Comparison of ENCODE assay signal across 9 cellular contexts in genomic region chr4:52714597-52715254, GRCh38. TPM values are rescaled to one million over a fixed set of nuclear protein-coding genes. Genes with fewer than 3 reads are reported as not detected.
DNase-seq lines count a peak whose midpoint lies in the region; ATAC-seq and TF ChIP-seq lines count a peak whose summit lies in the region.
"Had no signal": no experiment of that assay in that cellular context is flagged by ENCODE, and none has a peak within 500 bp of the region (broad histone marks: within the 10 kb centered on the region; RNA-seq: fewer than 3 reads in every experiment).

No MANE protein-coding gene starts in this region.

- no peak for TF ChIP-seq CTCF in Calu3 (IDR thresholded peaks at IDR 0.05; ENCODE audit: unreplicated experiment)
- no peak for TF ChIP-seq CTCF in WTC11 (IDR thresholded peaks at IDR 0.05)

- peaks cover 28% of the 10 kb centered on the region for H3K36me3 ChIP-seq in iPS-15b (ENCODE audit: control insufficient read depth, insufficient read depth, low read length)

- H3K9me3 Mint-ChIP-seq in Calu3 (ENCODE audit: low read depth, unreplicated experiment) (no peaks in the 10 kb centered on the region), WTC11 (no peaks in the 10 kb centered on the region)

- H3K4me1 Mint-ChIP-seq in Calu3 (ENCODE audit: low read depth, unreplicated experiment), result peaks cover 30% of the 10 kb centered on the region
- H3K4me1 Mint-ChIP-seq in WTC11, result peaks cover 43% of the 10 kb centered on the region

- DNase-seq in Calu3 (no peak), HT1080 (ENCODE audit: low read depth) (peak; percentile 29), WTC11 (ENCODE audit: low spot score) (no peak), middle frontal gyrus (ENCODE audit: extremely low spot score, low spot score) (no peak), HT-29 (ENCODE audit: low spot score) (no peak), activated gamma-delta T cell treated with Interleukin-2 at 50 U/mL for 16 hours (no peak)
- DNase-seq: NCI-H345 had no signal

- H3K9ac ChIP-seq in iPS-15b (ENCODE audit: low read depth, low read length), result no peak overlapping the region

- POLR2A ChIA-PET in WTC11 (lab: Charles Lee), result no interaction called here

- H3K4me1 ChIP-seq in iPS-15b (ENCODE audit: control insufficient read depth, insufficient read depth, low read length), result peaks cover 9% of the 10 kb centered on the region

- H3K27me3 Mint-ChIP-seq in Calu3 (ENCODE audit: unreplicated experiment) (no peaks in the 10 kb centered on the region), WTC11 (ENCODE audit: low read depth) (no peaks in the 10 kb centered on the region)

- ATAC-seq in WTC11 (no peak), HG03342 (IDR thresholded peaks at IDR 0.05; ENCODE audit: unreplicated experiment) (no peak)

- no peaks in the 10 kb centered on the region for H3K27me3 ChIP-seq in iPS-15b (ENCODE audit: control insufficient read depth, insufficient read depth, low read length)

- H3K36me3 Mint-ChIP-seq in Calu3 (ENCODE audit: insufficient read depth, unreplicated experiment), result peaks cover 43% of the 10 kb centered on the region
- H3K36me3 Mint-ChIP-seq in WTC11, result peaks cover 61% of the 10 kb centered on the region

- H3K27ac Mint-ChIP-seq in Calu3 (ENCODE audit: unreplicated experiment), result no peak overlapping the region
- H3K27ac Mint-ChIP-seq in WTC11, result peak overlapping the region; percentile 96

- intact Hi-C loops in Calu3 (cut with micrococcal nuclease; ENCODE audit: unreplicated experiment), result loop anchor here (10.0 kb wide), 1 partner anchor 50 kb away; no protein-coding TSS in a partner anchor

- H3K4me3 ChIP-seq in iPS-15b (ENCODE audit: low read depth, low read length), result peak overlapping the region; percentile 93

- no TSS peak for BruUV-seq in Calu3 (replicated peaks; lab: Mats Ljungman, UMichigan)

- CTCF ChIA-PET in Calu3 (lab: Charles Lee) (no interaction called here), WTC11 (lab: Charles Lee) (no interaction called here)

- peak overlapping the region; percentile 75 for H3K4me3 Mint-ChIP-seq in Calu3 (ENCODE audit: low read depth, unreplicated experiment)
- H3K4me3 Mint-ChIP-seq in WTC11, result peak overlapping the region; percentile 88

- H3K9me3 ChIP-seq in iPS-15b (ENCODE audit: control insufficient read depth, insufficient read depth, low read length), result no peaks in the 10 kb centered on the region

TF ChIP-seq in WTC11, 78 proteins besides CTCF, POLR2A, EP300 and RAD21:
- no peak for TF ChIP-seq GTF2I (CRISPR knock-in tag; conservative IDR thresholded peaks at IDR 0.05)
- 0 out of 2 replicates have a peak, but pooled peaks have one; percentile 7 for TF ChIP-seq NFATC4 (CRISPR knock-in tag; IDR thresholded peaks at IDR 0.05)
- TF ChIP-seq, protein P1, sequence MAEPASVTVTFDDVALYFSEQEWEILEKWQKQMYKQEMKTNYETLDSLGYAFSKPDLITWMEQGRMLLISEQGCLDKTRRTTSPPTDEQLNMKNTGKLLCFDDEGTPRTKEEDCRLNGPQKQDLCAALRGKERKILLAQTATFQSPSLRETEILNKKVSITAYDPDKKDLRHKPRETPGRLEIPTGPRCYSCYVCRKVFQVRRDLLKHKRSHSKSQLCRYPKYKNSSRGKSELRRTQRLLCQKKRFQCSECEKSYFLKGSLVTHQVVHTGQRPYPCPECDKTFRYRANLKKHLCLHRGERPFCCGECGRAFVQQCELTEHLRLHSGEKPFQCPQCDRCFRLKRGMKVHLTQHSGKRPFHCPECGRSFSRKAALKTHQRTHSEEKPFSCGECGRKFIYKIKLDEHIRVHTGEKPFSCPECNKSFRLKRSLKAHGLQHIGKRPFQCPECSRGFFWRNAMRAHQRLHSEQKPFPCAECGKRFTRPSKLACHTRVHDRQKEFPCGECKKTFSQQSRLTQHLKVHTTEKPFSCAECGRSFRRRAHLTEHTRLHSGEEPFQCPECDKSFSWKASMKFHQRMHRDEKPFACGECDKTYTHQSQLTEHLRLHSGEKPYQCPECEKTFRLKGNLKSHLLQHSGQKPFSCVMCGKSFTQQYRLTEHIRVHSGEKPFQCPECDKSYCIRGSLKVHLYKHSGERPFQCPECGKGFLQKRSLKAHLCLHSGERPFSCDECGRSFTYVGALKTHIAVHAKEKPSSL (CRISPR knock-in tag; conservative IDR thresholded peaks at IDR 0.05), result 0 out of 2 replicates have a peak, but pooled peaks have one; percentile 20
- TF ChIP-seq, protein P2, sequence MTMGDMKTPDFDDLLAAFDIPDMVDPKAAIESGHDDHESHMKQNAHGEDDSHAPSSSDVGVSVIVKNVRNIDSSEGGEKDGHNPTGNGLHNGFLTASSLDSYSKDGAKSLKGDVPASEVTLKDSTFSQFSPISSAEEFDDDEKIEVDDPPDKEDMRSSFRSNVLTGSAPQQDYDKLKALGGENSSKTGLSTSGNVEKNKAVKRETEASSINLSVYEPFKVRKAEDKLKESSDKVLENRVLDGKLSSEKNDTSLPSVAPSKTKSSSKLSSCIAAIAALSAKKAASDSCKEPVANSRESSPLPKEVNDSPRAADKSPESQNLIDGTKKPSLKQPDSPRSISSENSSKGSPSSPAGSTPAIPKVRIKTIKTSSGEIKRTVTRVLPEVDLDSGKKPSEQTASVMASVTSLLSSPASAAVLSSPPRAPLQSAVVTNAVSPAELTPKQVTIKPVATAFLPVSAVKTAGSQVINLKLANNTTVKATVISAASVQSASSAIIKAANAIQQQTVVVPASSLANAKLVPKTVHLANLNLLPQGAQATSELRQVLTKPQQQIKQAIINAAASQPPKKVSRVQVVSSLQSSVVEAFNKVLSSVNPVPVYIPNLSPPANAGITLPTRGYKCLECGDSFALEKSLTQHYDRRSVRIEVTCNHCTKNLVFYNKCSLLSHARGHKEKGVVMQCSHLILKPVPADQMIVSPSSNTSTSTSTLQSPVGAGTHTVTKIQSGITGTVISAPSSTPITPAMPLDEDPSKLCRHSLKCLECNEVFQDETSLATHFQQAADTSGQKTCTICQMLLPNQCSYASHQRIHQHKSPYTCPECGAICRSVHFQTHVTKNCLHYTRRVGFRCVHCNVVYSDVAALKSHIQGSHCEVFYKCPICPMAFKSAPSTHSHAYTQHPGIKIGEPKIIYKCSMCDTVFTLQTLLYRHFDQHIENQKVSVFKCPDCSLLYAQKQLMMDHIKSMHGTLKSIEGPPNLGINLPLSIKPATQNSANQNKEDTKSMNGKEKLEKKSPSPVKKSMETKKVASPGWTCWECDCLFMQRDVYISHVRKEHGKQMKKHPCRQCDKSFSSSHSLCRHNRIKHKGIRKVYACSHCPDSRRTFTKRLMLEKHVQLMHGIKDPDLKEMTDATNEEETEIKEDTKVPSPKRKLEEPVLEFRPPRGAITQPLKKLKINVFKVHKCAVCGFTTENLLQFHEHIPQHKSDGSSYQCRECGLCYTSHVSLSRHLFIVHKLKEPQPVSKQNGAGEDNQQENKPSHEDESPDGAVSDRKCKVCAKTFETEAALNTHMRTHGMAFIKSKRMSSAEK (CRISPR knock-in tag; IDR thresholded peaks at IDR 0.05; ENCODE audit: borderline replicate concordance), result peak; percentile 3; the same call in 1 of the 2 replicates
- TF ChIP-seq, protein P3, sequence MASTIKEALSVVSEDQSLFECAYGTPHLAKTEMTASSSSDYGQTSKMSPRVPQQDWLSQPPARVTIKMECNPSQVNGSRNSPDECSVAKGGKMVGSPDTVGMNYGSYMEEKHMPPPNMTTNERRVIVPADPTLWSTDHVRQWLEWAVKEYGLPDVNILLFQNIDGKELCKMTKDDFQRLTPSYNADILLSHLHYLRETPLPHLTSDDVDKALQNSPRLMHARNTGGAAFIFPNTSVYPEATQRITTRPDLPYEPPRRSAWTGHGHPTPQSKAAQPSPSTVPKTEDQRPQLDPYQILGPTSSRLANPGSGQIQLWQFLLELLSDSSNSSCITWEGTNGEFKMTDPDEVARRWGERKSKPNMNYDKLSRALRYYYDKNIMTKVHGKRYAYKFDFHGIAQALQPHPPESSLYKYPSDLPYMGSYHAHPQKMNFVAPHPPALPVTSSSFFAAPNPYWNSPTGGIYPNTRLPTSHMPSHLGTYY (CRISPR knock-in tag; IDR thresholded peaks at IDR 0.05), result 0 out of 2 replicates have a peak, but pooled peaks have one; percentile 45
- no peak for TF ChIP-seq FOXP1 (CRISPR knock-in tag; IDR thresholded peaks at IDR 0.05; ENCODE audit: borderline replicate concordance)

RNA-seq across cellular contexts. Expression of gene ERVMER34-1, which starts 36.5 kb away (rescaled TPM):
- total RNA-seq in Calu3 (2022) (2.5 and 3.2 TPM in 2 replicates), WTC11 (2021) (14.6 to 27.8 TPM (median 24.0 TPM) in 3 replicates)
- 0.03 and 0.13 TPM in 2 replicates for total RNA-seq in HT1080 (2014; rRNA removed; shearing (Covaris generic))
- 0.27 and 0.49 TPM in 2 replicates for polyA plus RNA-seq in HT1080 (2015; cell fraction: cytosol; rRNA removed)
- 0.48 and 0.90 TPM in 2 replicates for polyA plus RNA-seq in HT1080 (2015; cell fraction: nucleus; rRNA removed)
- total RNA-seq in HT-29 (2014; rRNA removed; shearing (Covaris generic)), result 2.9 and 4.6 TPM in 2 replicates

RNA-seq across cellular contexts. Expression of gene USP46, which starts 55.6 kb away (rescaled TPM):
- total RNA-seq in Calu3 (2022) (12.5 and 15.4 TPM in 2 replicates), WTC11 (2021) (48.1 to 54.1 TPM (median 49.5 TPM) in 3 replicates)
- total RNA-seq in HT1080 (2014; rRNA removed; shearing (Covaris generic)), result 9.6 and 10.7 TPM in 2 replicates
- 11.1 and 13.4 TPM in 2 replicates for polyA plus RNA-seq in HT1080 (2015; cell fraction: cytosol; rRNA removed)
- 10.0 and 11.4 TPM in 2 replicates for polyA plus RNA-seq in HT1080 (2015; cell fraction: nucleus; rRNA removed)
- 2.7 and 3.0 TPM in 2 replicates for total RNA-seq in HT-29 (2014; rRNA removed; shearing (Covaris generic))
